In genomic region chr9:129146441-129146933, GRCh38 we compare ENCODE assay signal across 10 cellular contexts. TPM values are rescaled to one million over a fixed set of nuclear protein-coding genes. Genes with fewer than 3 reads are reported as not detected.
DNase-seq lines count a peak whose midpoint lies in the region; ATAC-seq and TF ChIP-seq lines count a peak whose summit lies in the region.
"Had no signal": no experiment of that assay in that cellular context is flagged by ENCODE, and none has a peak within 500 bp of the region (broad histone marks: within the 10 kb centered on the region; RNA-seq: fewer than 3 reads in every experiment).

No MANE protein-coding gene starts in this region.

- DNase-seq in esophagus muscularis mucosa (ENCODE audit: extremely low spot score), result no peak
- peak; percentile 40 for DNase-seq in midbrain (lab: John Stamatoyannopoulos, UW)
- no peak for DNase-seq in thoracic aorta (ENCODE audit: low spot score)
- no peak for DNase-seq in activated CD8-positive, alpha-beta memory T cell treated with anti-CD3 and anti-CD28 coated beads, Interleukin-2, amount 50 U/mL, for 48 hours
- DNase-seq in NOMO-1 (lab: John Stamatoyannopoulos, UW; ENCODE audit: unreplicated experiment in 2 of 2), result no peak
- no peak for DNase-seq in stimulated activated naive CD4-positive, alpha-beta T cell (lab: John Stamatoyannopoulos, UW)
- DNase-seq in activated naive CD4-positive, alpha-beta T cell treated with anti-CD3 and anti-CD28 coated beads for 36 hours, result no peak
- DNase-seq: T-helper 17 cell had no signal

- peaks cover 14% of the 10 kb centered on the region for H3K36me3 Mint-ChIP-seq in activated naive CD4-positive, alpha-beta T cell treated with anti-CD3 and anti-CD28 coated beads for 36 hours (ENCODE audit: low read depth)

- no peak for ATAC-seq in thoracic aorta (ENCODE audit: insufficient number of reproducible peaks, low FRiP score, low read depth)
- ATAC-seq: T-helper 17 cell had no signal

- CTCF ChIA-PET in activated naive CD4-positive, alpha-beta T cell treated with anti-CD3 and anti-CD28 coated beads for 36 hours (lab: Charles Lee), result interaction anchor here (1.4 kb wide), 1 partner anchor 15 kb away, joined by 4 read pairs; no protein-coding TSS in a partner anchor

- H3F3A ChIP-seq in OCI-LY1 (ENCODE audit: insufficient read depth, low read length), result no peaks in the 10 kb centered on the region

- peaks cover 12% of the 10 kb centered on the region for H3K4me1 Mint-ChIP-seq in activated naive CD4-positive, alpha-beta T cell treated with anti-CD3 and anti-CD28 coated beads for 36 hours (ENCODE audit: low read depth)

- no peaks in the 10 kb centered on the region for H3K79me2 ChIP-seq in OCI-LY1 (ENCODE audit: insufficient read depth, low read length)

- peak overlapping the region; percentile 27 for H3K27ac ChIP-seq in OCI-LY1 (ENCODE audit: low read depth, low read length, poor library complexity, severe bottlenecking)
- peak overlapping the region; percentile 93 to 99 (median 98) for H3K27ac ChIP-seq in esophagus muscularis mucosa (replicated peaks in 1 of 4)
- H3K27ac ChIP-seq in thoracic aorta, result peak overlapping the region; percentile 88 to 95

- TF ChIP-seq EP300 in esophagus muscularis mucosa (IDR thresholded peaks at IDR 0.05), result no peak

- H3K27me3 ChIP-seq in OCI-LY1 (ENCODE audit: insufficient read depth, low read length) (no peaks in the 10 kb centered on the region), esophagus muscularis mucosa (no peaks in the 10 kb centered on the region), thoracic aorta (replicated peaks; ENCODE audit: insufficient read depth) (no peaks in the 10 kb centered on the region)

- no peak overlapping the region for H3K4me2 ChIP-seq in OCI-LY1 (ENCODE audit: low read length)

- H3K4me1 ChIP-seq in OCI-LY1 (ENCODE audit: insufficient read depth, low read length, severe bottlenecking) (peaks cover 45% of the 10 kb centered on the region), esophagus muscularis mucosa (peaks cover 68 to 98% (median 76%) of the 10 kb centered on the region in 4 donors), thoracic aorta (ENCODE audit: control insufficient read depth in 1 of 2, low read depth in 2 of 2) (peaks cover 52 to 62% of the 10 kb centered on the region in 2 donors)

- no peak for TF ChIP-seq CTCF in OCI-LY1 (IDR thresholded peaks at IDR 0.05; ENCODE audit: low read length)
- TF ChIP-seq CTCF in esophagus muscularis mucosa (IDR thresholded peaks at IDR 0.05), result no peak
- TF ChIP-seq CTCF in thoracic aorta (IDR thresholded peaks at IDR 0.05), result no peak

- no peak for TF ChIP-seq POLR2A in esophagus muscularis mucosa (IDR thresholded peaks at IDR 0.05; ENCODE audit: low read depth)

- no peaks in the 10 kb centered on the region for H3K9me3 ChIP-seq in OCI-LY1 (ENCODE audit: low read length)
- no peaks in the 10 kb centered on the region for H3K9me3 ChIP-seq in esophagus muscularis mucosa
- no peaks in the 10 kb centered on the region for H3K9me3 ChIP-seq in thoracic aorta

- H3K36me3 ChIP-seq in OCI-LY1 (ENCODE audit: insufficient read depth, low read length), result peaks cover 18% of the 10 kb centered on the region
- peaks cover 0 to 52% (median 37%) of the 10 kb centered on the region in 4 donors for H3K36me3 ChIP-seq in esophagus muscularis mucosa
- peaks cover 16% of the 10 kb centered on the region for H3K36me3 ChIP-seq in thoracic aorta

- H3K4me3 ChIP-seq in OCI-LY1 (ENCODE audit: low read depth, low read length, poor library complexity, severe bottlenecking) (no peak overlapping the region), esophagus muscularis mucosa (no peak overlapping the region), thoracic aorta (no peak overlapping the region)

- no peak overlapping the region for H2AFZ ChIP-seq in OCI-LY1 (ENCODE audit: low read length)

- WGBS in esophagus muscularis mucosa, result 50% methylated on average over 1 of the region's 8 CpGs

- H3K9me2 ChIP-seq in OCI-LY1 (ENCODE audit: low read depth, low read length), result no peaks in the 10 kb centered on the region

- no peak overlapping the region for H3K4me3 Mint-ChIP-seq in activated naive CD4-positive, alpha-beta T cell treated with anti-CD3 and anti-CD28 coated beads for 36 hours
- H3K4me3 Mint-ChIP-seq: memory B cell, T-helper 17 cell had no signal

- H3K27ac Mint-ChIP-seq in activated naive CD4-positive, alpha-beta T cell treated with anti-CD3 and anti-CD28 coated beads for 36 hours, result no peak overlapping the region
- H3K27ac Mint-ChIP-seq: memory B cell had no signal

- H4K20me1 ChIP-seq in OCI-LY1 (ENCODE audit: insufficient read depth, low read length), result no peaks in the 10 kb centered on the region

- H3K9me3 Mint-ChIP-seq in activated naive CD4-positive, alpha-beta T cell treated with anti-CD3 and anti-CD28 coated beads for 36 hours, result no peaks in the 10 kb centered on the region
- H3K9me3 Mint-ChIP-seq: memory B cell had no signal

- H3K27me3 Mint-ChIP-seq in activated naive CD4-positive, alpha-beta T cell treated with anti-CD3 and anti-CD28 coated beads for 36 hours (ENCODE audit: low read depth), result no peaks in the 10 kb centered on the region
- H3K27me3 Mint-ChIP-seq: memory B cell, T-helper 17 cell had no signal

- intact Hi-C loops in esophagus muscularis mucosa (cut with DNase I), result loop anchor here (2.0 kb wide), 1 partner anchor 16 kb away; no protein-coding TSS in a partner anchor
- intact Hi-C loops in activated naive CD4-positive, alpha-beta T cell treated with anti-CD3 and anti-CD28 coated beads for 36 hours (cut with micrococcal nuclease), result no loop called here

- no peak overlapping the region for H3K9ac ChIP-seq in OCI-LY1 (ENCODE audit: low read length)

RNA-seq across cellular contexts. Expression of gene IER5L, which starts 31.6 kb away (rescaled TPM):
- total RNA-seq in esophagus muscularis mucosa (10 to 100 TPM in 3 of 4 donors, 1 to 10 TPM in 1; 5.0 to 24.2 (median 12.9) TPM), thoracic aorta (10 to 100 TPM; 65.4 to 81.2 TPM)
- 1 to 10 TPM; 1.1 to 1.6 TPM for total RNA-seq in activated naive CD4-positive, alpha-beta T cell treated with anti-CD3 and anti-CD28 coated beads for 36 hours

RNA-seq across cellular contexts. Expression of gene PTPA, which starts 35.3 kb away (rescaled TPM):
- 10 to 100 TPM; 57.7 to 91.9 (median 77.4) TPM for total RNA-seq in esophagus muscularis mucosa
- 10 to 100 TPM; 72.2 to 93.3 TPM for total RNA-seq in thoracic aorta
- 10 to 100 TPM; 83.0 to 94.5 TPM for total RNA-seq in activated naive CD4-positive, alpha-beta T cell treated with anti-CD3 and anti-CD28 coated beads for 36 hours

RNA-seq across cellular contexts. Expression of gene CRAT, which starts 35.9 kb away (rescaled TPM):
- total RNA-seq in esophagus muscularis mucosa, result 100 to 1,000 TPM in 2 of 4 donors, 10 to 100 TPM in 2; 73.9 to 117 (median 92.2) TPM
- total RNA-seq in thoracic aorta, result 100 to 1,000 TPM in 1 of 2 donors, 10 to 100 TPM in 1; 57.8 to 102 TPM
- total RNA-seq in activated naive CD4-positive, alpha-beta T cell treated with anti-CD3 and anti-CD28 coated beads for 36 hours, result 10 to 100 TPM; 15.0 to 15.8 TPM

Comparison
In these comparisons a context has a peak if more than half of its experiments do, and no peak if none do; other contexts are left out.
1. H3K27ac ChIP-seq: peak in every context shown above with its lines; median percentile 98 in esophagus muscularis mucosa; 92 in thoracic aorta; 27 in OCI-LY1.